Comparison of ENCODE assay signal across 8 cellular contexts in genomic region chr10:108544500-108545120, GRCh38.
DNase-seq lines count a peak whose midpoint lies in the region; ATAC-seq and TF ChIP-seq lines count a peak whose summit lies in the region.

No MANE protein-coding gene starts in this region.

- no peak for TF ChIP-seq POLR2A in GM18505 (IDR thresholded peaks at IDR 0.05; ENCODE audit: borderline replicate concordance, extremely low read depth, insufficient read depth, insufficient read length)

- no peaks in the 10 kb centered on the region for H3K36me3 ChIP-seq in BE2C

- H3K4me1 Mint-ChIP-seq in activated CD4-positive, alpha-beta memory T cell treated with anti-CD3 and anti-CD28 coated beads, Interleukin-2, amount 10 ng/mL, durations not matched to agents 7 days and 5 days, result no peaks in the 10 kb centered on the region

- DNase-seq in BE2C (peak; percentile 77), NCI-H146 (lab: John Stamatoyannopoulos, UW) (peak; percentile 34), left cardiac atrium (peak; percentile 57), renal cortical epithelial cell (ENCODE audit: low read depth) (peak; percentile 53), T-helper 9 cell (no peak)
- DNase-seq in activated CD4-positive, alpha-beta memory T cell treated with anti-CD3 and anti-CD28 coated beads, Interleukin-2, amount 10 ng/mL, durations not matched to agents 7 days and 5 days, result peak; percentile 29

- no peak overlapping the region for H3K4me3 Mint-ChIP-seq in activated CD4-positive, alpha-beta memory T cell treated with anti-CD3 and anti-CD28 coated beads, Interleukin-2, amount 10 ng/mL, durations not matched to agents 7 days and 5 days

- POLR2A ChIA-PET in activated CD4-positive, alpha-beta memory T cell treated with anti-CD3 and anti-CD28 coated beads, Interleukin-2, amount 10 ng/mL, durations not matched to agents 7 days and 5 days (lab: Charles Lee), result no interaction called here

- H3K27me3 ChIP-seq in BE2C, result no peaks in the 10 kb centered on the region

- H3K4me1 ChIP-seq in BE2C, result no peaks in the 10 kb centered on the region

- no peaks in the 10 kb centered on the region for H3K27me3 Mint-ChIP-seq in activated CD4-positive, alpha-beta memory T cell treated with anti-CD3 and anti-CD28 coated beads, Interleukin-2, amount 10 ng/mL, durations not matched to agents 7 days and 5 days

- TF ChIP-seq CTCF in BE2C (IDR thresholded peaks at IDR 0.05; ENCODE audit: low read depth, low read length), result peak; percentile 88

- H3K27ac Mint-ChIP-seq in activated CD4-positive, alpha-beta memory T cell treated with anti-CD3 and anti-CD28 coated beads, Interleukin-2, amount 10 ng/mL, durations not matched to agents 7 days and 5 days, result no peak overlapping the region

- CTCF ChIA-PET in activated CD4-positive, alpha-beta memory T cell treated with anti-CD3 and anti-CD28 coated beads, Interleukin-2, amount 10 ng/mL, durations not matched to agents 7 days and 5 days (lab: Charles Lee), result no interaction called here

- no peaks in the 10 kb centered on the region for H3K36me3 Mint-ChIP-seq in activated CD4-positive, alpha-beta memory T cell treated with anti-CD3 and anti-CD28 coated beads, Interleukin-2, amount 10 ng/mL, durations not matched to agents 7 days and 5 days (ENCODE audit: low read depth)

- ATAC-seq in GM18505 (IDR thresholded peaks at IDR 0.05; ENCODE audit: unreplicated experiment), result peak; percentile 66
- peak; percentile 72 for ATAC-seq in HG02884 (IDR thresholded peaks at IDR 0.05; ENCODE audit: unreplicated experiment)
- ATAC-seq in left cardiac atrium, result peak in 1 of 2 donors; percentile 61

- no peak overlapping the region for H3K4me3 ChIP-seq in BE2C (ENCODE audit: low read depth, low read length)

- no peaks in the 10 kb centered on the region for H3K9me3 Mint-ChIP-seq in activated CD4-positive, alpha-beta memory T cell treated with anti-CD3 and anti-CD28 coated beads, Interleukin-2, amount 10 ng/mL, durations not matched to agents 7 days and 5 days

- no peaks in the 10 kb centered on the region for H3K9me3 ChIP-seq in BE2C

- intact Hi-C loops in left cardiac atrium (cut with DNase I), result loop anchor here in 1 of 2 donors (10.0 kb wide), 1 partner anchor 1840 kb away; no protein-coding TSS in a partner anchor
